ENCODE assay signal across 8 cellular contexts in the genomic region with DNA sequence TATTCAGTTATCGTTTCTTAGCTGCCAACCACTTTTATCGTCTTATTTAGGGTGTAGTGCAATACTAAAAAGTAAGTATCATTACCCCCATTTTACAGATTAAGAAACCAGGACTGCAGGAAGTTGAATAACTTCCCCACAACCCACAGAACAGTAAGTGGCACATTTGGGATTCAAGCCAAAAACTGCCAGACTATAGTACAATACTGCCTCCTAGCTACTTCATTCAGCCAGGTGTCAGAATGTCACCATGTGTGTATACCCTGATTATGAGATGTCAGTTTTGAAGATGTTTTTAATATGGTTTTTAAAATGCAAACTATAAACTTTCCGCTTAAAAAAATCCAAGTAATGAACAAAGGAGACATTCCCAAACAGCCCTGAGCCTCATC.
DNase-seq lines count a peak whose midpoint lies in the region; ATAC-seq and TF ChIP-seq lines count a peak whose summit lies in the region.

No MANE protein-coding gene starts in this region.

- H3K9ac ChIP-seq in SU-DHL-6 (ENCODE audit: low read length) = no peak overlapping the region

- H3K27me3 ChIP-seq in SU-DHL-6 (ENCODE audit: low read length) (no peaks in the 10 kb centered on the region), left ventricle myocardium inferior (ENCODE audit: low read depth) (peaks cover 34% of the 10 kb centered on the region)

- TF ChIP-seq CTCF in SU-DHL-6 (IDR thresholded peaks at IDR 0.05; ENCODE audit: insufficient read depth, low read length, poor library complexity, severe bottlenecking) (peak; percentile 18), left ventricle myocardium inferior (IDR thresholded peaks at IDR 0.05; ENCODE audit: borderline replicate concordance) (peak; percentile 44)

- H3K4me3 ChIP-seq in SU-DHL-6 (ENCODE audit: insufficient read depth, low read length, poor library complexity, severe bottlenecking) = no peak overlapping the region
- H3K4me3 ChIP-seq in left ventricle myocardium inferior = no peak overlapping the region

- H3F3A ChIP-seq in SU-DHL-6 (ENCODE audit: insufficient read depth) = no peaks in the 10 kb centered on the region

- H3K9me2 ChIP-seq in SU-DHL-6 (replicated peaks; ENCODE audit: insufficient read depth, low read length) = no peaks in the 10 kb centered on the region

- H4K20me1 ChIP-seq in SU-DHL-6 (ENCODE audit: low read depth, low read length) = no peaks in the 10 kb centered on the region

- H3K9me3 ChIP-seq in SU-DHL-6 (ENCODE audit: insufficient read depth, low read length) (peaks cover 14% of the 10 kb centered on the region; the same call in 1 of the 2 replicates), left ventricle myocardium inferior (replicated peaks) (peaks cover 11% of the 10 kb centered on the region)

- intact Hi-C loops in left ventricle myocardium inferior (cut with micrococcal nuclease) = no loop called here
- intact Hi-C loops in sciatic nerve (cut with DNase I) = no loop called here

- no peak overlapping the region for H2AFZ ChIP-seq in SU-DHL-6 (ENCODE audit: low read depth, low read length, severe bottlenecking)

- no peaks in the 10 kb centered on the region for H3K79me2 ChIP-seq in SU-DHL-6 (ENCODE audit: insufficient read depth, low read length)

- no peak for ATAC-seq in sciatic nerve

- no peak overlapping the region for H3K4me2 ChIP-seq in SU-DHL-6 (ENCODE audit: low read depth, low read length, poor library complexity, severe bottlenecking)

- DNase-seq in NCI-H1092 treated with DMSO at 0.1 percent for 48 hours (lab: John Stamatoyannopoulos, UW) = peak; percentile 26
- DNase-seq in NCI-H1092 (lab: John Stamatoyannopoulos, UW) = no peak
- DNase-seq in KG1 (lab: John Stamatoyannopoulos, UW) = peak; percentile 78
- no peak for DNase-seq in left ventricle myocardium inferior
- peak; percentile 86 for DNase-seq in superior temporal gyrus (ENCODE audit: extremely low spot score)
- no peak for DNase-seq in activated T-cell treated with anti-CD3 and anti-CD28 coated beads, Interleukin-2, amount 50 U/mL, for 1 hour
- no peak for DNase-seq in sciatic nerve (ENCODE audit: low spot score)

- H3K36me3 ChIP-seq in SU-DHL-6 (ENCODE audit: low read length) (no peaks in the 10 kb centered on the region), left ventricle myocardium inferior (no peaks in the 10 kb centered on the region)

- H3K27ac ChIP-seq in SU-DHL-6 (ENCODE audit: low read depth, low read length) = no peak overlapping the region
- no peak overlapping the region for H3K27ac ChIP-seq in left ventricle myocardium inferior (replicated peaks)

- no peaks in the 10 kb centered on the region for H3K4me1 ChIP-seq in left ventricle myocardium inferior

Comparison
In these comparisons a context has a peak if more than half of its experiments do, and no peak if none do; other contexts are left out.
1. DNase-seq: peak in NCI-H1092 treated with DMSO at 0.1 percent for 48 hours (single experiment), KG1 (single experiment) and superior temporal gyrus (single experiment); none in NCI-H1092 (single experiment), left ventricle myocardium inferior (single experiment), activated T-cell treated with anti-CD3 and anti-CD28 coated beads, Interleukin-2, amount 50 U/mL, for 1 hour (single experiment) and sciatic nerve (single experiment).